24 cellular contexts compared by ENCODE assay signal in genomic region chr9:34826999-34827538, GRCh38.
"Had no signal": no experiment of that assay in that cellular context is flagged by ENCODE, and none has a peak within 500 bp of the region (broad histone marks: within the 10 kb centered on the region; RNA-seq: fewer than 3 reads in every experiment).

No MANE protein-coding gene starts in this region.

- H3K4me3 ChIP-seq: colonic mucosa, heart right ventricle, left ventricle myocardium inferior, lower lobe of right lung had no signal

- H3K27me3 ChIP-seq: colonic mucosa had no signal

- H3K9me3 ChIP-seq: colonic mucosa, heart right ventricle, left ventricle myocardium inferior, lower lobe of right lung had no signal

- DNase-seq: colonic mucosa; cortex of kidney; effector CD8-positive, alpha-beta T cell; effector memory CD8-positive, alpha-beta T cell; endodermal cell; erythroblast; foreskin keratinocyte; glutamatergic neuron; head of caudate nucleus; heart right ventricle; hippocampal formation; kidney; kidney glomerular epithelial cell; left colon; left ventricle myocardium inferior; lower lobe of right lung; mesenchymal stem cell; midbrain had no signal

- H3K4me1 ChIP-seq: colonic mucosa, heart right ventricle, left ventricle myocardium inferior, lower lobe of right lung had no signal

- H3K36me3 ChIP-seq: colonic mucosa, heart right ventricle, left ventricle myocardium inferior, lower lobe of right lung had no signal

- H3K27ac ChIP-seq: colonic mucosa, epithelial cell of prostate, foreskin keratinocyte, heart right ventricle, left ventricle myocardium inferior, lower lobe of right lung had no signal

- ATAC-seq: effector memory CD8-positive, alpha-beta T cell; esophagus mucosa; foreskin keratinocyte; left colon; left lobe of liver had no signal

- FAIRE-seq: endometrium, frontal cortex, islet of Langerhans, kidney had no signal
